ENCODE assay signal across 26 cellular contexts in the genomic region with DNA sequence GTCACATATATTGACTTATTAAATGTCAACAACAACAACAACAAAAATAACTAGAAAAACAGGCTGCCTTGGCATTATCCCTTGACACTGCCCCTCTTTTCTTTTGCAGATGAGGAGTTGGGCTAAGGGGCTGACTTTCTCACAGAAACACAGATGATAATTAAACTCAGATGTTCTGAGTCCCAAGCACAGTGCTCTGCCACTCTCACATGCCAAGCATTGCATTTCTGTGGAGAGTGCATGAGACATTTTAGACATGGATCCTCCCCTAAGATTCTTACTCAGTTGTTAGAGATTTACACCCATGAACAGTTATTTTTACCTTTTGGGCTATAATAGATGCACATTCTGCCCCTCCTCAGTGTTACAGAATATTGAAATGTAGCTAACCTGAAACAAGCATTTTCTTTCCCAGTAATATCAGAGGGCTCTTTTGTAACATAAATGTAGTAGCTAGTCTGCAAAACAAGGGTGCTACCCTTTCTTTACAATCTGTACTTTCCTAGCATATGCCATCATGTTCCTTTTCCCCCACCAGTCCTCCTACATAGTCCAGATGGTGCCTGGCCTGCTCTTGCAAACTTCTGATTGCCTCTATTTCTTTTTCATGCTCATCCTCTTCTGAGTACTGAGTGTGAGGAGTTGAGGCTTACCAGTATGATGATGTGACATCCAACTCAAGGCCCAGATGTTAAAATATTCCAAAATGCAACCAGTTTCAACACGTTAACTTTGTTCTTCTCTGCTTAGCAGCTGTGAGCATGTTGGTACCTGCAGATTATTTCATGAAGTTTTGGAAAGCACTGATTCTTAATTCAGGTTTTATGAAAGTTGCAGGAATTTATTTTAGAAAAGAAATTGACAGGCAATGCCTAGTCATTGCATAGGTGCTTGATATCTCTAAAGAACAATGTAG.
DNase-seq lines count a peak whose midpoint lies in the region; ATAC-seq, FAIRE-seq and TF ChIP-seq lines count a peak whose summit lies in the region.
"Had no signal": no experiment of that assay in that cellular context is flagged by ENCODE, and none has a peak within 500 bp of the region (broad histone marks: within the 10 kb centered on the region; RNA-seq: fewer than 3 reads in every experiment).

No MANE protein-coding gene starts in this region.

- no peak overlapping the region for H3K9ac ChIP-seq in keratinocyte (ENCODE audit: control insufficient read depth, extremely low read depth, insufficient read depth, low read length)

- no peaks in the 10 kb centered on the region for H3K36me3 ChIP-seq in GM23338 (ENCODE audit: insufficient read depth)
- H3K36me3 ChIP-seq in keratinocyte (ENCODE audit: control insufficient read depth in 2 of 2, extremely low read depth in 1 of 2, insufficient read depth in 2 of 2, low read length in 2 of 2), result no peaks in the 10 kb centered on the region
- no peaks in the 10 kb centered on the region; the same call in 1 of the 2 replicates for H3K36me3 ChIP-seq in SJCRH30
- H3K36me3 ChIP-seq: esophagus squamous epithelium, suprapubic skin, uterus had no signal

- H3K79me2 ChIP-seq in GM23338 (replicated peaks; ENCODE audit: insufficient read depth) (no peaks in the 10 kb centered on the region), keratinocyte (ENCODE audit: control insufficient read depth, insufficient read depth, low read length) (no peaks in the 10 kb centered on the region)

- H3K9me3 Mint-ChIP-seq in GM23338, result no peaks in the 10 kb centered on the region
- H3K9me3 Mint-ChIP-seq: activated CD4-positive, alpha-beta memory T cell treated with anti-CD3 and anti-CD28 coated beads for 36 hours; CD8-positive, alpha-beta T cell; naive B cell had no signal

- no peak overlapping the region for H3K4me3 ChIP-seq in GM23338
- H3K4me3 ChIP-seq in keratinocyte (ENCODE audit: control insufficient read depth in 2 of 3, extremely low read depth in 1 of 3, insufficient read depth in 2 of 3, low read depth in 1 of 3, low read length in 3 of 3), result no peak overlapping the region
- H3K4me3 ChIP-seq in SJCRH30, result no peak overlapping the region
- H3K4me3 ChIP-seq: esophagus squamous epithelium, suprapubic skin, uterus had no signal

- H3K27me3 ChIP-seq in GM23338 (ENCODE audit: insufficient read depth), result no peaks in the 10 kb centered on the region
- no peaks in the 10 kb centered on the region for H3K27me3 ChIP-seq in keratinocyte (ENCODE audit: control insufficient read depth, extremely low read depth, insufficient read depth, low read length)
- H3K27me3 ChIP-seq in SJCRH30, result no peaks in the 10 kb centered on the region
- H3K27me3 ChIP-seq: esophagus squamous epithelium, suprapubic skin, uterus had no signal

- no peaks in the 10 kb centered on the region for H3F3A ChIP-seq in GM23338 (replicated peaks; ENCODE audit: low read depth)

- H3K27ac Mint-ChIP-seq in GM23338, result no peak overlapping the region
- H3K27ac Mint-ChIP-seq: activated CD4-positive, alpha-beta memory T cell treated with anti-CD3 and anti-CD28 coated beads for 36 hours; CD8-positive, alpha-beta T cell had no signal

- H3K9me3 ChIP-seq in keratinocyte (ENCODE audit: control insufficient read depth, low read depth, low read length) (no peaks in the 10 kb centered on the region), SJCRH30 (replicated peaks) (no peaks in the 10 kb centered on the region; the same call in 1 of the 2 replicates)
- H3K9me3 ChIP-seq: esophagus squamous epithelium, suprapubic skin, uterus had no signal

- dilution Hi-C loops in keratinocyte (cut with MboI; ENCODE audit: extremely low pct_ligation_motif_present, low sequenced_read_pairs), result no loop called here

- H3K27ac ChIP-seq in GM23338 (ENCODE audit: low read depth) (no peak overlapping the region), keratinocyte (ENCODE audit: control insufficient read depth, insufficient read depth, low read length) (no peak overlapping the region), SJCRH30 (no peak overlapping the region)
- H3K27ac ChIP-seq: esophagus squamous epithelium, suprapubic skin, uterus had no signal

- H3K4me1 Mint-ChIP-seq in GM23338, result peaks cover 18% of the 10 kb centered on the region

- H3K27me3 Mint-ChIP-seq in GM23338 (ENCODE audit: insufficient read depth, low read depth, poor library complexity), result no peaks in the 10 kb centered on the region
- H3K27me3 Mint-ChIP-seq: activated CD4-positive, alpha-beta memory T cell treated with anti-CD3 and anti-CD28 coated beads for 36 hours; naive B cell had no signal

- H2AFZ ChIP-seq in GM23338 (peak overlapping the region; percentile 49; the same call in 1 of the 2 replicates), keratinocyte (ENCODE audit: control insufficient read depth, low read length) (no peak overlapping the region)

- no peaks in the 10 kb centered on the region for H4K20me1 ChIP-seq in GM23338 (replicated peaks; ENCODE audit: insufficient read depth)
- H4K20me1 ChIP-seq in keratinocyte (ENCODE audit: control insufficient read depth, extremely low read depth, insufficient read depth, low read length), result no peaks in the 10 kb centered on the region

- no peaks in the 10 kb centered on the region for H3K9me1 ChIP-seq in keratinocyte (ENCODE audit: control insufficient read depth, extremely low read depth, insufficient read depth, low read length)

- peak; percentile 48 for DNase-seq in AG09319 (ENCODE audit: extremely low read depth, low read depth)
- no peak for DNase-seq in GM23338 (ENCODE audit: low spot score)
- peak; percentile 48 for DNase-seq in dedifferentiated amniotic fluid mesenchymal stem cell (ENCODE audit: extremely low spot score)
- DNase-seq in keratinocyte (ENCODE audit: low read depth, low spot score), result peak; percentile 1
- DNase-seq in stimulated activated CD4-positive, alpha-beta T cell treated with anti-CD3 and anti-CD28 coated beads, Interleukin-2, amount 100 ng/mL, for 48 hours, result no peak
- no peak for DNase-seq in SJCRH30
- no peak for DNase-seq in NCI-H2227 treated with DMSO at 0.1 percent for 48 hours (lab: John Stamatoyannopoulos, UW)
- DNase-seq in HTR-8/SVneo (ENCODE audit: insufficient read length, low spot score), result no peak
- DNase-seq: activated CD4-positive, alpha-beta memory T cell treated with anti-CD3 and anti-CD28 coated beads for 36 hours; activated CD4-positive, CD25-positive, alpha-beta regulatory T cell; amniotic stem cell; CD8-positive, alpha-beta T cell; DMS79; effector memory CD4-positive, alpha-beta T cell; esophagus squamous epithelium; kidney; naive B cell; NCI-H1092 treated with DMSO at 0.1 percent for 48 hours; NCI-H510A; NK-92 treated with Interleukin-12 subunit alpha and Interleukin-12 subunit beta, amount 100 ng/mL, for 24 hours; RPMI8226; stimulated activated CD4-positive, alpha-beta T cell treated with anti-CD3 and anti-CD28 coated beads, Interleukin-12 subunit alpha, Interleukin-12 subunit beta, amount 100 ng/mL, for 4 hours; stimulated activated CD8-positive, alpha-beta memory T cell treated with anti-CD3 and anti-CD28 coated beads, Interleukin-4, amount 100 ng/mL, for 48 hours; uterus had no signal

- H3K36me3 Mint-ChIP-seq in GM23338 (ENCODE audit: low read depth), result no peaks in the 10 kb centered on the region
- H3K36me3 Mint-ChIP-seq: activated CD4-positive, alpha-beta memory T cell treated with anti-CD3 and anti-CD28 coated beads for 36 hours; CD8-positive, alpha-beta T cell; naive B cell had no signal

- ATAC-seq in GM23338, result no peak; the same call in 2 of the 3 replicates
- ATAC-seq: CD8-positive, alpha-beta T cell; HCT116 had no signal

- H3K4me2 ChIP-seq in GM23338 (no peak overlapping the region), keratinocyte (ENCODE audit: control insufficient read depth, extremely low read depth, insufficient read depth, low read depth, low read length) (peak overlapping the region; percentile 30)

- no peak overlapping the region for H3K4me3 Mint-ChIP-seq in GM23338
- H3K4me3 Mint-ChIP-seq: activated CD4-positive, alpha-beta memory T cell treated with anti-CD3 and anti-CD28 coated beads for 36 hours; CD8-positive, alpha-beta T cell; naive B cell had no signal

- H3K4me1 ChIP-seq in GM23338 (ENCODE audit: insufficient read depth) (no peaks in the 10 kb centered on the region; the same call in 1 of the 2 replicates), keratinocyte (ENCODE audit: control insufficient read depth, extremely low read depth, insufficient read depth, low read length) (peaks cover 10% of the 10 kb centered on the region), SJCRH30 (peaks cover 25% of the 10 kb centered on the region)
- H3K4me1 ChIP-seq: esophagus squamous epithelium, suprapubic skin had no signal

- FAIRE-seq in keratinocyte (lab: Jason Lieb, UNC) (peak; percentile 76), HTR-8/SVneo (lab: Jason Lieb, UNC) (no peak)
- FAIRE-seq: kidney had no signal

- TF ChIP-seq CTCF in AG09319 (IDR thresholded peaks at IDR 0.05; ENCODE audit: low read depth, low read length) (no peak), GM23338 (conservative IDR thresholded peaks at IDR 0.05; ENCODE audit: low read depth in 2 of 2) (no peak), keratinocyte (optimal IDR thresholded peaks at IDR 0.05 in 1 of 3, IDR thresholded peaks at IDR 0.05 in 1 of 3, conservative IDR thresholded peaks at IDR 0.05 in 1 of 3; ENCODE audit: extremely low read depth in 1 of 3, insufficient read depth in 2 of 3, low read length in 3 of 3) (no peak)

- no peaks in the 10 kb centered on the region for H3K9me2 ChIP-seq in GM23338 (ENCODE audit: insufficient read depth)

TF ChIP-seq in GM23338, 12 proteins besides CTCF, POLR2A, EP300 and RAD21 (continues in another document):
- no peak for TF ChIP-seq NANOG (IDR thresholded peaks at IDR 0.05; ENCODE audit: borderline replicate concordance)
- no peak for TF ChIP-seq ZNF114 (CRISPR knock-in tag; IDR thresholded peaks at IDR 0.05)

Comparison
In these comparisons a context has a peak if more than half of its experiments do, and no peak if none do; other contexts are left out.
1. DNase-seq: peak in AG09319 (single experiment), dedifferentiated amniotic fluid mesenchymal stem cell (single experiment) and keratinocyte (single experiment); none in GM23338 (single experiment), stimulated activated CD4-positive, alpha-beta T cell treated with anti-CD3 and anti-CD28 coated beads, Interleukin-2, amount 100 ng/mL, for 48 hours (0 of 2), SJCRH30 (0 of 2), NCI-H2227 treated with DMSO at 0.1 percent for 48 hours (single experiment) and HTR-8/SVneo (single experiment).